Comparison of ENCODE assay signal across 14 cellular contexts in genomic region chr4:180281726-180282125, GRCh38.
"Had no signal": no experiment of that assay in that cellular context is flagged by ENCODE, and none has a peak within 500 bp of the region (broad histone marks: within the 10 kb centered on the region; RNA-seq: fewer than 3 reads in every experiment).

No MANE protein-coding gene starts in this region.

- DNase-seq: activated CD4-positive, alpha-beta T cell treated with anti-CD3 and anti-CD28 coated beads, Interleukin-2, amount 50 U/mL, for 4 hours; activated effector memory CD4-positive, alpha-beta T cell treated with anti-CD3 and anti-CD28 coated beads, Interleukin-2, amount 50 U/mL, for 16 hours; activated naive CD4-positive, alpha-beta T cell treated with anti-CD3 and anti-CD28 coated beads, Interleukin-2, amount 50 U/mL, for 16 hours; activated T-cell treated with anti-CD3 and anti-CD28 coated beads, Interleukin-2, amount 50 U/mL, for 72 hours; cerebellar nuclear complex; effector CD4-positive, alpha-beta T cell; mesendoderm; naive thymus-derived CD8-positive, alpha-beta T cell; pancreas; stimulated activated CD8-positive, alpha-beta memory T cell treated with anti-CD3 and anti-CD28 coated beads, Interleukin-4, amount 100 ng/mL, for 48 hours; stimulated activated naive CD4-positive, alpha-beta T cell; T-helper 2 cell; WERI-Rb-1 had no signal

- ATAC-seq: activated T-cell treated with anti-CD3 and anti-CD28 coated beads, Interleukin-2, amount 50 U/mL, for 72 hours; esophagus mucosa; naive thymus-derived CD8-positive, alpha-beta T cell; pancreas had no signal

- H3K4me1 ChIP-seq: pancreas had no signal

- H3K36me3 ChIP-seq: pancreas, WERI-Rb-1 had no signal

- H3K9me3 ChIP-seq: pancreas had no signal

- H3K27ac ChIP-seq: pancreas, WERI-Rb-1 had no signal

- H3K27me3 ChIP-seq: pancreas had no signal

- H3K4me3 ChIP-seq: pancreas had no signal
